ENCODE assay signal across 8 cellular contexts in genomic region chr9:127878001-127878651, GRCh38. TPM values are rescaled to one million over a fixed set of nuclear protein-coding genes. Genes with fewer than 3 reads are reported as not detected.
DNase-seq lines count a peak whose midpoint lies in the region; ATAC-seq, FAIRE-seq and TF ChIP-seq lines count a peak whose summit lies in the region.
"Had no signal": no experiment of that assay in that cellular context is flagged by ENCODE, and none has a peak within 500 bp of the region (broad histone marks: within the 10 kb centered on the region; RNA-seq: fewer than 3 reads in every experiment).

No MANE protein-coding gene starts in this region.

- H3K4me3 ChIP-seq in LNCaP clone FGC (ENCODE audit: low read depth, low read length) (peak overlapping the region; percentile 65), astrocyte (ENCODE audit: insufficient read depth, low read depth, low read length) (peak overlapping the region; percentile 56), kidney (ENCODE audit: low read length in 2 of 2) (peak overlapping the region; percentile 75 to 81)

- H3K4me3 Mint-ChIP-seq in astrocyte (ENCODE audit: unreplicated experiment) = peak overlapping the region; percentile 68
- peak overlapping the region; percentile 66 to 72 for H3K4me3 Mint-ChIP-seq in stimulated activated naive B cell treated with anti-CD40 and anti-IgM and Interleukin-4, amounts not matched to agents 10 μg/mL and 1 μg/mL and 100 μg/mL, for 72 hours
- no peak overlapping the region for H3K4me3 Mint-ChIP-seq in activated CD4-positive, alpha-beta memory T cell treated with anti-CD3 and anti-CD28 coated beads for 36 hours
- H3K4me3 Mint-ChIP-seq: activated naive CD4-positive, alpha-beta T cell treated with anti-CD3 and anti-CD28 coated beads, Interleukin-2, amount 50 U/mL, for 24 hours had no signal

- no peak overlapping the region for H3K27ac Mint-ChIP-seq in astrocyte (ENCODE audit: unreplicated experiment)
- H3K27ac Mint-ChIP-seq in stimulated activated naive B cell treated with anti-CD40 and anti-IgM and Interleukin-4, amounts not matched to agents 10 μg/mL and 1 μg/mL and 100 μg/mL, for 72 hours = peak overlapping the region; percentile 62
- H3K27ac Mint-ChIP-seq in activated CD4-positive, alpha-beta memory T cell treated with anti-CD3 and anti-CD28 coated beads for 36 hours = no peak overlapping the region
- H3K27ac Mint-ChIP-seq: activated naive CD4-positive, alpha-beta T cell treated with anti-CD3 and anti-CD28 coated beads, Interleukin-2, amount 50 U/mL, for 24 hours had no signal

- ATAC-seq in stimulated activated naive B cell treated with anti-CD40 and anti-IgM and Interleukin-4, amounts not matched to agents 10 μg/mL and 1 μg/mL and 100 μg/mL, for 72 hours (replicated peaks) = no peak

- peak overlapping the region; percentile 94 for H3K4me2 ChIP-seq in astrocyte (ENCODE audit: low read length)

- no peaks in the 10 kb centered on the region for H3K27me3 ChIP-seq in astrocyte (ENCODE audit: insufficient read depth, low read length)

- FAIRE-seq in astrocyte (lab: Jason Lieb, UNC) = no peak
- no peak for FAIRE-seq in kidney (lab: Jason Lieb, UNC)
- FAIRE-seq in H54 (lab: Jason Lieb, UNC) = no peak

- H3K9me3 Mint-ChIP-seq in astrocyte (ENCODE audit: unreplicated experiment) = no peaks in the 10 kb centered on the region
- no peaks in the 10 kb centered on the region for H3K9me3 Mint-ChIP-seq in stimulated activated naive B cell treated with anti-CD40 and anti-IgM and Interleukin-4, amounts not matched to agents 10 μg/mL and 1 μg/mL and 100 μg/mL, for 72 hours
- H3K9me3 Mint-ChIP-seq in activated CD4-positive, alpha-beta memory T cell treated with anti-CD3 and anti-CD28 coated beads for 36 hours = no peaks in the 10 kb centered on the region
- H3K9me3 Mint-ChIP-seq: activated naive CD4-positive, alpha-beta T cell treated with anti-CD3 and anti-CD28 coated beads, Interleukin-2, amount 50 U/mL, for 24 hours had no signal

- H3K27ac ChIP-seq in astrocyte (ENCODE audit: low read depth, low read length) (no peak overlapping the region), kidney (ENCODE audit: low read depth in 2 of 2, low read length in 2 of 2) (no peak overlapping the region)

- H3K27me3 Mint-ChIP-seq in astrocyte (ENCODE audit: low read depth, unreplicated experiment) = no peaks in the 10 kb centered on the region
- H3K27me3 Mint-ChIP-seq in stimulated activated naive B cell treated with anti-CD40 and anti-IgM and Interleukin-4, amounts not matched to agents 10 μg/mL and 1 μg/mL and 100 μg/mL, for 72 hours = peaks cover 0 to 11% of the 10 kb centered on the region in 2 donors
- no peaks in the 10 kb centered on the region for H3K27me3 Mint-ChIP-seq in activated CD4-positive, alpha-beta memory T cell treated with anti-CD3 and anti-CD28 coated beads for 36 hours
- H3K27me3 Mint-ChIP-seq: activated naive CD4-positive, alpha-beta T cell treated with anti-CD3 and anti-CD28 coated beads, Interleukin-2, amount 50 U/mL, for 24 hours had no signal

- CTCF ChIA-PET in GM10248 (lab: Yijun Ruan, JAX) = interaction anchor here (1.4 to 2.3 kb wide), 3 partner anchors 8 to 143 kb away, joined by 3 to 13 read pairs (median 3); partner anchors contain the start of gene TOR2A
- CTCF ChIA-PET in activated CD4-positive, alpha-beta memory T cell treated with anti-CD3 and anti-CD28 coated beads for 36 hours (lab: Charles Lee) = interaction anchor here (1.5 to 2.3 kb wide), 2 partner anchors 8 to 144 kb away, joined by 3 to 7 read pairs; partner anchors contain the start of gene TOR2A

- H4K20me1 ChIP-seq in astrocyte (ENCODE audit: insufficient read depth, low read length) = peaks cover 18% of the 10 kb centered on the region

- H3K9ac ChIP-seq in astrocyte (ENCODE audit: low read length) = peak overlapping the region; percentile 77
- peak overlapping the region; percentile 75 for H3K9ac ChIP-seq in kidney (ENCODE audit: low read length in 2 of 2)

- H3K36me3 ChIP-seq in astrocyte (ENCODE audit: insufficient read depth, low read length) (no peaks in the 10 kb centered on the region), kidney (ENCODE audit: control insufficient read depth in 1 of 2, insufficient read depth in 2 of 2, low read length in 2 of 2) (no peaks in the 10 kb centered on the region)

- TF ChIP-seq CTCF in LNCaP clone FGC (IDR thresholded peaks at IDR 0.05; ENCODE audit: control insufficient read depth, extremely low read depth, insufficient read depth) (no peak), astrocyte (IDR thresholded peaks at IDR 0.05; ENCODE audit: insufficient read depth, low read depth, low read length) (no peak), kidney (IDR thresholded peaks at IDR 0.05; ENCODE audit: borderline replicate concordance, extremely low read depth, insufficient read depth) (no peak), GM10248 (IDR thresholded peaks at IDR 0.05; ENCODE audit: control extremely low read depth, extremely low read depth, low read depth, missing control alignments) (no peak)

- TF ChIP-seq POLR2A in H54 (IDR thresholded peaks at IDR 0.05; ENCODE audit: low read depth, low read length) = no peak

- intact Hi-C loops in kidney (cut with DNase I) = no loop called here
- intact Hi-C loops in activated CD4-positive, alpha-beta memory T cell treated with anti-CD3 and anti-CD28 coated beads for 36 hours (cut with micrococcal nuclease) = no loop called here

- peak overlapping the region; percentile 87 for H2AFZ ChIP-seq in astrocyte (ENCODE audit: low read depth, low read length)

- H3K9me3 ChIP-seq in astrocyte (ENCODE audit: insufficient read depth, low read depth, low read length) (no peaks in the 10 kb centered on the region), kidney (ENCODE audit: control insufficient read depth in 1 of 2, low read length in 2 of 2) (no peaks in the 10 kb centered on the region)

- H3K79me2 ChIP-seq in astrocyte (ENCODE audit: insufficient read depth, low read length) = peaks cover 20% of the 10 kb centered on the region

- peaks cover 37% of the 10 kb centered on the region for H3K4me1 ChIP-seq in astrocyte (ENCODE audit: insufficient read depth, low read length)
- peaks cover 8 to 20% of the 10 kb centered on the region in 2 donors for H3K4me1 ChIP-seq in kidney (ENCODE audit: control insufficient read depth in 1 of 2, insufficient read depth in 1 of 2, low read depth in 1 of 2, low read length in 2 of 2)

- POLR2A ChIA-PET in GM10248 (lab: Yijun Ruan, JAX) = no interaction called here
- POLR2A ChIA-PET in activated CD4-positive, alpha-beta memory T cell treated with anti-CD3 and anti-CD28 coated beads for 36 hours (lab: Charles Lee) = no interaction called here

- peaks cover 7% of the 10 kb centered on the region for H3K4me1 Mint-ChIP-seq in astrocyte (ENCODE audit: low read depth, unreplicated experiment)
- peaks cover 21 to 36% of the 10 kb centered on the region in 2 donors for H3K4me1 Mint-ChIP-seq in stimulated activated naive B cell treated with anti-CD40 and anti-IgM and Interleukin-4, amounts not matched to agents 10 μg/mL and 1 μg/mL and 100 μg/mL, for 72 hours
- H3K4me1 Mint-ChIP-seq in activated CD4-positive, alpha-beta memory T cell treated with anti-CD3 and anti-CD28 coated beads for 36 hours (ENCODE audit: low read depth) = peaks cover 5% of the 10 kb centered on the region

- H3K36me3 Mint-ChIP-seq in astrocyte (ENCODE audit: low read depth, unreplicated experiment) = no peaks in the 10 kb centered on the region
- peaks cover 10 to 16% of the 10 kb centered on the region in 2 donors for H3K36me3 Mint-ChIP-seq in stimulated activated naive B cell treated with anti-CD40 and anti-IgM and Interleukin-4, amounts not matched to agents 10 μg/mL and 1 μg/mL and 100 μg/mL, for 72 hours
- H3K36me3 Mint-ChIP-seq in activated CD4-positive, alpha-beta memory T cell treated with anti-CD3 and anti-CD28 coated beads for 36 hours = peaks cover 2% of the 10 kb centered on the region

- DNase-seq in LNCaP clone FGC (ENCODE audit: low read depth) (no peak), astrocyte (ENCODE audit: low read depth) (no peak), kidney (no peak), GM10248 (ENCODE audit: extremely low spot score) (no peak), H54 (ENCODE audit: insufficient read length, low spot score) (no peak)
- DNase-seq in stimulated activated naive B cell treated with anti-CD40 and anti-IgM and Interleukin-4, amounts not matched to agents 10 μg/mL and 1 μg/mL and 100 μg/mL, for 72 hours = no peak
- DNase-seq in activated CD4-positive, alpha-beta memory T cell treated with anti-CD3 and anti-CD28 coated beads for 36 hours = no peak

RNA-seq across cellular contexts. Expression of gene AK1, which starts 0.7 kb away (rescaled TPM):
- 78.0 and 79.5 TPM in 2 replicates for total RNA-seq in astrocyte
- 77.9 TPM for total RNA-seq in kidney
- 185 TPM for polyA plus RNA-seq in kidney (ENCODE audit: insufficient read depth, low read depth, low replicate concordance)
- total RNA-seq in activated CD4-positive, alpha-beta memory T cell treated with anti-CD3 and anti-CD28 coated beads for 36 hours = 10 to 100 TPM; 27.7 to 28.5 TPM

RNA-seq across cellular contexts. Expression of gene ST6GALNAC6, which starts 21.3 kb away (rescaled TPM):
- total RNA-seq in astrocyte (30.4 and 37.5 TPM in 2 replicates), kidney (74.6 TPM)
- polyA plus RNA-seq in kidney (ENCODE audit: insufficient read depth, low read depth, low replicate concordance) = 75.0 TPM
- 10 to 100 TPM; 50.1 to 53.8 TPM for total RNA-seq in activated CD4-positive, alpha-beta memory T cell treated with anti-CD3 and anti-CD28 coated beads for 36 hours

RNA-seq across cellular contexts. Expression of gene ENG, which starts 23.7 kb away (rescaled TPM):
- 1.2 and 1.5 TPM in 2 replicates for total RNA-seq in astrocyte
- total RNA-seq in kidney = 135 TPM
- polyA plus RNA-seq in kidney (ENCODE audit: insufficient read depth, low read depth, low replicate concordance) = 158 TPM
- total RNA-seq in activated CD4-positive, alpha-beta memory T cell treated with anti-CD3 and anti-CD28 coated beads for 36 hours = 10 to 100 TPM; 12.0 to 12.2 TPM

RNA-seq across cellular contexts. Expression of gene ST6GALNAC4, which starts 38.7 kb away (rescaled TPM):
- 14.5 and 21.7 TPM in 2 replicates for total RNA-seq in astrocyte
- total RNA-seq in kidney = 31.4 TPM
- 31.6 TPM for polyA plus RNA-seq in kidney (ENCODE audit: insufficient read depth, low read depth, low replicate concordance)
- 10 to 100 TPM; 21.2 to 23.5 TPM for total RNA-seq in activated CD4-positive, alpha-beta memory T cell treated with anti-CD3 and anti-CD28 coated beads for 36 hours

RNA-seq across cellular contexts. Expression of gene PIP5KL1, which starts 52.5 kb away (rescaled TPM):
- total RNA-seq in astrocyte = 4.6 and 4.9 TPM in 2 replicates
- 3.0 TPM for total RNA-seq in kidney
- polyA plus RNA-seq in kidney (ENCODE audit: insufficient read depth, low read depth, low replicate concordance) = 4.3 TPM
- total RNA-seq in activated CD4-positive, alpha-beta memory T cell treated with anti-CD3 and anti-CD28 coated beads for 36 hours = 1 to 10 TPM in 1 of 2 experiments, under 1 TPM in 1; 0.94 to 2.9 TPM

Comparison
In these comparisons a context has a peak if more than half of its experiments do, and no peak if none do; other contexts are left out.
1. RNA of gene ENG, which starts 23.7 kb away (total RNA-seq): 135 TPM in kidney (single experiment); 12.0 to 12.2 TPM in activated CD4-positive, alpha-beta memory T cell treated with anti-CD3 and anti-CD28 coated beads for 36 hours and 1.2 to 1.5 TPM in astrocyte; every median in the first group is over 10 times any median in the second.
2. Peak in every context shown above with its lines, with median percentiles within 50 percentile points of each other: H3K4me3 ChIP-seq.